9 cellular contexts compared by ENCODE assay signal in genomic region chr15:67967871-67968423, GRCh38.
DNase-seq lines count a peak whose midpoint lies in the region; ATAC-seq, FAIRE-seq and TF ChIP-seq lines count a peak whose summit lies in the region.
"Had no signal": no experiment of that assay in that cellular context is flagged by ENCODE, and none has a peak within 500 bp of the region (broad histone marks: within the 10 kb centered on the region; RNA-seq: fewer than 3 reads in every experiment).

No MANE protein-coding gene starts in this region.

- ATAC-seq in A549 (peak; percentile 27 to 34; a peak in 1 of 6 replicates), left cardiac atrium (peak; percentile 97 to 99), GM18907 (IDR thresholded peaks at IDR 0.05; ENCODE audit: unreplicated experiment) (no peak)
- peak; percentile 30 for ATAC-seq in activated naive CD8-positive, alpha-beta T cell treated with anti-CD3 and anti-CD28 coated beads, Interleukin-2, amount 10 ng/mL, durations not matched to agents 7 days and 5 days (ENCODE audit: low read depth)

- H2BK5ac ChIP-seq in trophoblast cell (ENCODE audit: low read depth, low read length, poor library complexity), result no peak overlapping the region

- H3K14ac ChIP-seq in trophoblast cell (ENCODE audit: low read length), result no peak overlapping the region

- TF ChIP-seq CTCF in A549 (IDR thresholded peaks at IDR 0.05) (no peak), GM10266 (IDR thresholded peaks at IDR 0.05; ENCODE audit: control insufficient read depth, insufficient read depth, low read depth, missing control alignments) (no peak)

- no peak overlapping the region for H3K27ac ChIP-seq in A549
- H3K27ac ChIP-seq in trophoblast cell (ENCODE audit: low read depth, low read length), result no peak overlapping the region

- H2BK12ac ChIP-seq in trophoblast cell (ENCODE audit: low read length), result no peak overlapping the region

- H3K18ac ChIP-seq in trophoblast cell (ENCODE audit: low read length), result no peak overlapping the region

- TF ChIP-seq EP300 in A549 (IDR thresholded peaks at IDR 0.05), result no peak

- no peak overlapping the region for H4K91ac ChIP-seq in trophoblast cell (ENCODE audit: low read depth, low read length)

- H3K36me3 ChIP-seq in trophoblast cell (ENCODE audit: control insufficient read depth in 1 of 2, insufficient read depth in 2 of 2, low read length in 2 of 2), result no peaks in the 10 kb centered on the region

- no peaks in the 10 kb centered on the region for H3K79me2 ChIP-seq in trophoblast cell (ENCODE audit: control insufficient read depth, insufficient read depth, low read length, poor library complexity)

- intact Hi-C loops in left cardiac atrium (cut with DNase I), result no loop called here

- peaks cover 4% of the 10 kb centered on the region for H3K4me1 Mint-ChIP-seq in activated naive CD8-positive, alpha-beta T cell treated with anti-CD3 and anti-CD28 coated beads, Interleukin-2, amount 10 ng/mL, durations not matched to agents 7 days and 5 days

- no peak for FAIRE-seq in A549 (lab: Jason Lieb, UNC)
- FAIRE-seq: islet of Langerhans had no signal

- H3K27me3 Mint-ChIP-seq in activated naive CD8-positive, alpha-beta T cell treated with anti-CD3 and anti-CD28 coated beads, Interleukin-2, amount 10 ng/mL, durations not matched to agents 7 days and 5 days, result peaks cover 52% of the 10 kb centered on the region

- H3K36me3 Mint-ChIP-seq in activated naive CD8-positive, alpha-beta T cell treated with anti-CD3 and anti-CD28 coated beads, Interleukin-2, amount 10 ng/mL, durations not matched to agents 7 days and 5 days, result no peaks in the 10 kb centered on the region

- peak overlapping the region; percentile 70 for H3K4me3 Mint-ChIP-seq in activated naive CD8-positive, alpha-beta T cell treated with anti-CD3 and anti-CD28 coated beads, Interleukin-2, amount 10 ng/mL, durations not matched to agents 7 days and 5 days

- CTCF ChIA-PET in A549 (lab: Yijun Ruan, JAX), result interaction anchor here (1.2 kb wide), 3 partner anchors 9 to 104 kb away, joined by 3 to 5 read pairs (median 4); no protein-coding TSS in a partner anchor

- TF ChIP-seq RAD21 in A549 (conservative IDR thresholded peaks at IDR 0.05 in 1 of 2, IDR thresholded peaks at IDR 0.05 in 1 of 2), result no peak

- H4K12ac ChIP-seq in trophoblast cell (ENCODE audit: low read depth, low read length), result no peak overlapping the region

- no peak for TF ChIP-seq POLR2A in A549 (IDR thresholded peaks at IDR 0.05; ENCODE audit: low read length)

- no peak overlapping the region for H3K23ac ChIP-seq in trophoblast cell (ENCODE audit: low read length)

- H3K4me1 ChIP-seq in A549 (no peaks in the 10 kb centered on the region), trophoblast cell (ENCODE audit: control insufficient read depth in 1 of 2, insufficient read depth in 2 of 2, low read length in 2 of 2) (peaks cover 4 to 8% of the 10 kb centered on the region in 2 experiments)

- no peak overlapping the region for H3K4ac ChIP-seq in trophoblast cell (ENCODE audit: low read depth, low read length)

- no peak overlapping the region for H2BK120ac ChIP-seq in trophoblast cell (ENCODE audit: insufficient read depth, low read length, poor library complexity)

- POLR2A ChIA-PET in A549 (lab: Yijun Ruan, JAX), result no interaction called here
- POLR2A ChIA-PET in activated naive CD8-positive, alpha-beta T cell treated with anti-CD3 and anti-CD28 coated beads, Interleukin-2, amount 10 ng/mL, durations not matched to agents 7 days and 5 days (lab: Charles Lee), result no interaction called here

- H3K9me3 ChIP-seq in A549, result no peaks in the 10 kb centered on the region
- no peaks in the 10 kb centered on the region for H3K9me3 ChIP-seq in trophoblast cell (ENCODE audit: insufficient read depth, low read depth, low read length)

- no peaks in the 10 kb centered on the region for H3K79me1 ChIP-seq in trophoblast cell (ENCODE audit: low read length)

- H3K27me3 ChIP-seq in trophoblast cell (ENCODE audit: insufficient read depth, low read length), result no peaks in the 10 kb centered on the region

- H2AK5ac ChIP-seq in trophoblast cell (ENCODE audit: low read length), result no peak overlapping the region

- no peak overlapping the region for H3K4me2 ChIP-seq in A549
- H3K4me2 ChIP-seq in trophoblast cell (ENCODE audit: low read length), result peak overlapping the region; percentile 77

- H4K8ac ChIP-seq in trophoblast cell (ENCODE audit: low read depth, low read length), result no peak overlapping the region

- no peak overlapping the region for H3K27ac Mint-ChIP-seq in activated naive CD8-positive, alpha-beta T cell treated with anti-CD3 and anti-CD28 coated beads, Interleukin-2, amount 10 ng/mL, durations not matched to agents 7 days and 5 days

- H3K9ac ChIP-seq in trophoblast cell (ENCODE audit: low read length), result no peak overlapping the region

- no peak for DNase-seq in A549 (ENCODE audit: low read depth in 1 of 2, low spot score in 1 of 2)
- peak; percentile 27 for DNase-seq in GM10266 (ENCODE audit: extremely low spot score)
- DNase-seq in NCI-H1930 (lab: John Stamatoyannopoulos, UW), result peak; percentile 4 to 23
- DNase-seq in activated naive CD8-positive, alpha-beta T cell treated with anti-CD3 and anti-CD28 coated beads, Interleukin-2, amount 10 ng/mL, durations not matched to agents 7 days and 5 days, result peak; percentile 38
- peak; percentile 87 for DNase-seq in left cardiac atrium
- peak in 1 of 2 donors; percentile 28 for DNase-seq in trophoblast cell
- no peak for DNase-seq in HuH-7.5 (ENCODE audit: low spot score)

- no peaks in the 10 kb centered on the region for H3K9me3 Mint-ChIP-seq in activated naive CD8-positive, alpha-beta T cell treated with anti-CD3 and anti-CD28 coated beads, Interleukin-2, amount 10 ng/mL, durations not matched to agents 7 days and 5 days

- H2AFZ ChIP-seq in trophoblast cell (ENCODE audit: insufficient read depth, low read length, poor library complexity), result peak overlapping the region; percentile 37

- 82% methylated on average over 30 of the region's 30 CpGs for WGBS in A549 (ENCODE audit: missing lambda C conversion rate)
- no CpG with 5 or more reads among the region's 30 CpGs for WGBS in trophoblast cell (ENCODE audit: extremely low coverage, insufficient coverage, insufficient read length)

- H3K4me3 ChIP-seq in A549, result no peak overlapping the region
- H3K4me3 ChIP-seq in trophoblast cell (ENCODE audit: low read depth, low read length), result peak overlapping the region; percentile 2

TF ChIP-seq in A549, 52 proteins besides CTCF, POLR2A, EP300 and RAD21:
- TF ChIP-seq POLR2AphosphoS2 (conservative IDR thresholded peaks at IDR 0.05; ENCODE audit: low read length), result no peak
- no peak for TF ChIP-seq JUNB (IDR thresholded peaks at IDR 0.05)
- no peak for TF ChIP-seq SMC3 (IDR thresholded peaks at IDR 0.05)
- no peak for TF ChIP-seq MAFK (IDR thresholded peaks at IDR 0.05; ENCODE audit: partially characterized antibody)
- no peak for TF ChIP-seq PHF8 (IDR thresholded peaks at IDR 0.05; ENCODE audit: borderline replicate concordance, low read depth)
- TF ChIP-seq RFX5 (IDR thresholded peaks at IDR 0.05), result no peak
- TF ChIP-seq HOXA7 (CRISPR knock-in tag; IDR thresholded peaks at IDR 0.05), result no peak
- TF ChIP-seq HDAC2 (IDR thresholded peaks at IDR 0.05), result no peak
- TF ChIP-seq MYC (IDR thresholded peaks at IDR 0.05; ENCODE audit: borderline replicate concordance, low read length), result no peak
- TF ChIP-seq, protein P1, sequence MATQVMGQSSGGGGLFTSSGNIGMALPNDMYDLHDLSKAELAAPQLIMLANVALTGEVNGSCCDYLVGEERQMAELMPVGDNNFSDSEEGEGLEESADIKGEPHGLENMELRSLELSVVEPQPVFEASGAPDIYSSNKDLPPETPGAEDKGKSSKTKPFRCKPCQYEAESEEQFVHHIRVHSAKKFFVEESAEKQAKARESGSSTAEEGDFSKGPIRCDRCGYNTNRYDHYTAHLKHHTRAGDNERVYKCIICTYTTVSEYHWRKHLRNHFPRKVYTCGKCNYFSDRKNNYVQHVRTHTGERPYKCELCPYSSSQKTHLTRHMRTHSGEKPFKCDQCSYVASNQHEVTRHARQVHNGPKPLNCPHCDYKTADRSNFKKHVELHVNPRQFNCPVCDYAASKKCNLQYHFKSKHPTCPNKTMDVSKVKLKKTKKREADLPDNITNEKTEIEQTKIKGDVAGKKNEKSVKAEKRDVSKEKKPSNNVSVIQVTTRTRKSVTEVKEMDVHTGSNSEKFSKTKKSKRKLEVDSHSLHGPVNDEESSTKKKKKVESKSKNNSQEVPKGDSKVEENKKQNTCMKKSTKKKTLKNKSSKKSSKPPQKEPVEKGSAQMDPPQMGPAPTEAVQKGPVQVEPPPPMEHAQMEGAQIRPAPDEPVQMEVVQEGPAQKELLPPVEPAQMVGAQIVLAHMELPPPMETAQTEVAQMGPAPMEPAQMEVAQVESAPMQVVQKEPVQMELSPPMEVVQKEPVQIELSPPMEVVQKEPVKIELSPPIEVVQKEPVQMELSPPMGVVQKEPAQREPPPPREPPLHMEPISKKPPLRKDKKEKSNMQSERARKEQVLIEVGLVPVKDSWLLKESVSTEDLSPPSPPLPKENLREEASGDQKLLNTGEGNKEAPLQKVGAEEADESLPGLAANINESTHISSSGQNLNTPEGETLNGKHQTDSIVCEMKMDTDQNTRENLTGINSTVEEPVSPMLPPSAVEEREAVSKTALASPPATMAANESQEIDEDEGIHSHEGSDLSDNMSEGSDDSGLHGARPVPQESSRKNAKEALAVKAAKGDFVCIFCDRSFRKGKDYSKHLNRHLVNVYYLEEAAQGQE (IDR thresholded peaks at IDR 0.05), result no peak
- TF ChIP-seq NR3C1 (IDR thresholded peaks at IDR 0.05), result no peak
- TF ChIP-seq ZNF302 (CRISPR knock-in tag; IDR thresholded peaks at IDR 0.05), result no peak
- no peak for TF ChIP-seq HOXB5 (CRISPR knock-in tag; IDR thresholded peaks at IDR 0.05)
- TF ChIP-seq HEYL (CRISPR knock-in tag; IDR thresholded peaks at IDR 0.05), result no peak
- no peak for TF ChIP-seq ZFP36 (IDR thresholded peaks at IDR 0.05; ENCODE audit: borderline replicate concordance, partially characterized antibody)
- no peak for TF ChIP-seq RCOR1 (IDR thresholded peaks at IDR 0.05; ENCODE audit: low read depth, low read length)
- TF ChIP-seq ZSCAN20 (CRISPR knock-in tag; IDR thresholded peaks at IDR 0.05), result no peak
- TF ChIP-seq ATOH8 (CRISPR knock-in tag; IDR thresholded peaks at IDR 0.05; ENCODE audit: low read depth), result no peak
- no peak for TF ChIP-seq HOXB13 (CRISPR knock-in tag; IDR thresholded peaks at IDR 0.05; ENCODE audit: low read depth)
- TF ChIP-seq BHLHE40 (IDR thresholded peaks at IDR 0.05; ENCODE audit: low read depth, low read length), result no peak

Comparison
In these comparisons a context has a peak if more than half of its experiments do, and no peak if none do; other contexts are left out.
1. DNase-seq: peak in GM10266 (single experiment), NCI-H1930 (2 of 2), activated naive CD8-positive, alpha-beta T cell treated with anti-CD3 and anti-CD28 coated beads, Interleukin-2, amount 10 ng/mL, durations not matched to agents 7 days and 5 days (single experiment) and left cardiac atrium (single experiment); none in A549 (0 of 2) and HuH-7.5 (single experiment).